ENCODE assay signal across 25 cellular contexts in the genomic region with DNA sequence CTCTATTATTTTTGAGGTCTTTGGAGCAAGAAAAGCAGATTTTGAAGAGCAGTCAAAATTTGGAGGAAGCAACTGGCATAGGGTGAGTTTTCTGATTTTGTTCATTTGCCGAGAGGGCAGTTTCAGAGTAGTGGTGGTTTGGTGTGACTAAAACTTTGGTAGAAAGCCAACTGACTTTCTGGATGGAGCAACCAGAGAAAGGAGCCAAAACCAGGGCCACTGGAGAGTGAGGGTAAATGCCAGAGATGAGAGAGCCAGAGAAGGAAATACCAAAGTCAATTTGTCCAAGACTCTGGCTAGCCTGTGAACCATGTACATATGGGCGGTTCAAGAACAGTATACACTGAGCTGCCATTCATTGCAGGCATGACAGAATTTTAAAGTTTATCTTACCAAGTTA. TPM values are rescaled to one million over a fixed set of nuclear protein-coding genes. Genes with fewer than 3 reads are reported as not detected.
DNase-seq lines count a peak whose midpoint lies in the region; ATAC-seq and TF ChIP-seq lines count a peak whose summit lies in the region.
"Had no signal": no experiment of that assay in that cellular context is flagged by ENCODE, and none has a peak within 500 bp of the region (broad histone marks: within the 10 kb centered on the region; RNA-seq: fewer than 3 reads in every experiment).

No MANE protein-coding gene starts in this region.

- no peak overlapping the region for H2AK5ac ChIP-seq in mesenchymal stem cell (ENCODE audit: low read length, severe bottlenecking)

- H2BK15ac ChIP-seq in mesenchymal stem cell (ENCODE audit: low read depth, poor library complexity, severe bottlenecking): no peak overlapping the region

- DNase-seq in Daoy (ENCODE audit: low read depth) (peak; percentile 49), MG63 (peak; percentile 76), cardiac fibroblast (ENCODE audit: low read depth in 2 of 2) (peak; percentile 88 to 90), mesenchymal stem cell (no peak), NCI-H2107 (lab: John Stamatoyannopoulos, UW) (no peak), SKM-1 (lab: John Stamatoyannopoulos, UW; ENCODE audit: unreplicated experiment) (no peak), Peyer's patch (no peak)
- DNase-seq: activated CD4-positive, alpha-beta T cell treated with anti-CD3 and anti-CD28 coated beads for 4 hours; activated CD8-positive, alpha-beta memory T cell treated with anti-CD3 and anti-CD28 coated beads, Interleukin-2, amount 50 U/mL, for 48 hours; activated naive CD4-positive, alpha-beta T cell treated with Interleukin-2 at 50 U/mL for 16 hours; AML-193; Caco-2; caudate nucleus; effector memory CD8-positive, alpha-beta T cell; naive thymus-derived CD8-positive, alpha-beta T cell; NCI-H1092 treated with DMSO at 0.1 percent for 48 hours; NCI-H2171; NCI-H82; posterior cingulate gyrus; small intestine; stimulated activated CD4-positive, alpha-beta T cell treated with anti-CD3 and anti-CD28 coated beads, Interleukin-4, amount 100 ng/mL, for 4 hours had no signal

- no peak overlapping the region for H4K8ac ChIP-seq in mesenchymal stem cell (ENCODE audit: low read length)

- H3K9me3 ChIP-seq in MG63 (peaks cover 10% of the 10 kb centered on the region), mesenchymal stem cell (ENCODE audit: control insufficient read depth, low read length) (no peaks in the 10 kb centered on the region), Peyer's patch (no peaks in the 10 kb centered on the region)
- H3K9me3 ChIP-seq: suprapubic skin had no signal

- no peak overlapping the region for H3K4me2 ChIP-seq in mesenchymal stem cell (ENCODE audit: low read length, poor library complexity, severe bottlenecking)

- no peak for ATAC-seq in GM19455 (IDR thresholded peaks at IDR 0.05; ENCODE audit: unreplicated experiment)
- ATAC-seq: effector memory CD8-positive, alpha-beta T cell; naive thymus-derived CD8-positive, alpha-beta T cell; Panc1; SK-N-SH treated with all-trans-retinoic acid at 6 μM for 48 hours had no signal

- no peak overlapping the region for H4K91ac ChIP-seq in mesenchymal stem cell (ENCODE audit: low read length)

- no peak for TF ChIP-seq CTCF in cardiac fibroblast (IDR thresholded peaks at IDR 0.05; ENCODE audit: low read depth, low read length)
- no peak for TF ChIP-seq CTCF in Peyer's patch (IDR thresholded peaks at IDR 0.05)

- H3K18ac ChIP-seq in mesenchymal stem cell (ENCODE audit: low read depth in 1 of 2, low read length in 2 of 2): no peak overlapping the region

- H3K27ac ChIP-seq in mesenchymal stem cell (ENCODE audit: low read length, poor library complexity, severe bottlenecking): no peak overlapping the region
- H3K27ac ChIP-seq in Peyer's patch: no peak overlapping the region
- H3K27ac ChIP-seq: suprapubic skin had no signal

- H3K36me3 ChIP-seq in MG63 (no peaks in the 10 kb centered on the region), mesenchymal stem cell (ENCODE audit: control insufficient read depth in 1 of 2, insufficient read depth in 2 of 2, low read depth in 1 of 2, low read length in 2 of 2) (no peaks in the 10 kb centered on the region), Peyer's patch (no peaks in the 10 kb centered on the region)
- H3K36me3 ChIP-seq: suprapubic skin had no signal

- H3K23ac ChIP-seq in mesenchymal stem cell (ENCODE audit: low read length in 2 of 2): no peak overlapping the region

- H3K14ac ChIP-seq in mesenchymal stem cell (ENCODE audit: low read length in 2 of 2): no peak overlapping the region

- WGBS in mesenchymal stem cell: 96% methylated on average over 2 of the region's 2 CpGs

- no peaks in the 10 kb centered on the region for H3K79me1 ChIP-seq in mesenchymal stem cell (replicated peaks; ENCODE audit: low read length, poor library complexity, severe bottlenecking)

- H3K4ac ChIP-seq in mesenchymal stem cell (ENCODE audit: low read depth in 1 of 2, low read length in 2 of 2): no peak overlapping the region

- TF ChIP-seq POLR2A in Peyer's patch (IDR thresholded peaks at IDR 0.05): no peak

- H3K9ac ChIP-seq in mesenchymal stem cell (ENCODE audit: low read length): peak overlapping the region; percentile 59

- H2BK5ac ChIP-seq in mesenchymal stem cell (ENCODE audit: low read depth, low read length, poor library complexity, severe bottlenecking): no peak overlapping the region

- no peak overlapping the region for H2BK12ac ChIP-seq in mesenchymal stem cell (ENCODE audit: low read length in 2 of 2)

- H3K4me1 ChIP-seq in mesenchymal stem cell (ENCODE audit: control insufficient read depth, insufficient read depth, low read depth, low read length) (no peaks in the 10 kb centered on the region), Peyer's patch (no peaks in the 10 kb centered on the region)
- H3K4me1 ChIP-seq: Caco-2, suprapubic skin had no signal

- no peak overlapping the region for H2BK120ac ChIP-seq in mesenchymal stem cell (ENCODE audit: low read depth, low read length)

- no peak overlapping the region for H2AFZ ChIP-seq in mesenchymal stem cell (ENCODE audit: low read depth, low read length)

- H3K4me3 ChIP-seq in MG63: no peak overlapping the region
- H3K4me3 ChIP-seq in cardiac fibroblast (replicated peaks in 1 of 2; ENCODE audit: low read depth in 2 of 2, low read length in 2 of 2): no peak overlapping the region
- no peak overlapping the region for H3K4me3 ChIP-seq in mesenchymal stem cell (ENCODE audit: insufficient read depth in 1 of 2, low read depth in 1 of 2, low read length in 2 of 2)
- no peak overlapping the region for H3K4me3 ChIP-seq in Peyer's patch
- H3K4me3 ChIP-seq: suprapubic skin had no signal

- H3K27me3 ChIP-seq in MG63 (no peaks in the 10 kb centered on the region), mesenchymal stem cell (ENCODE audit: control insufficient read depth in 1 of 2, insufficient read depth in 1 of 2, low read length in 2 of 2) (no peaks in the 10 kb centered on the region), Peyer's patch (no peaks in the 10 kb centered on the region)
- H3K27me3 ChIP-seq: suprapubic skin had no signal

RNA-seq across cellular contexts. Expression of a gene that starts 40.5 kb away (rescaled TPM):
- total RNA-seq in Daoy (2014; rRNA removed; shearing (Covaris generic)): 7.1 and 8.9 TPM in 2 replicates
- total RNA-seq in MG63 (2014; rRNA removed; shearing (Covaris generic); ENCODE audit: low replicate concordance): 6.0 and 9.8 TPM in 2 replicates
- polyA plus RNA-seq in mesenchymal stem cell (2013, experiment 1 of 2): 3.7 TPM
- 3.7 TPM for polyA plus RNA-seq in mesenchymal stem cell (2013, experiment 2 of 2)
- total RNA-seq in Peyer's patch: 10 to 100 TPM in 2 of 4 donors, 1 to 10 TPM in 2; 6.7 to 11.6 (median 9.1) TPM

Comparison
In these comparisons a context has a peak if more than half of its experiments do, and no peak if none do; other contexts are left out.
1. DNase-seq: peak in Daoy (single experiment), MG63 (single experiment) and cardiac fibroblast (2 of 2); none in mesenchymal stem cell (single experiment), NCI-H2107 (single experiment), SKM-1 (single experiment) and Peyer's patch (0 of 3).